Comparison of ENCODE assay signal across 2 cellular contexts in the genomic region with DNA sequence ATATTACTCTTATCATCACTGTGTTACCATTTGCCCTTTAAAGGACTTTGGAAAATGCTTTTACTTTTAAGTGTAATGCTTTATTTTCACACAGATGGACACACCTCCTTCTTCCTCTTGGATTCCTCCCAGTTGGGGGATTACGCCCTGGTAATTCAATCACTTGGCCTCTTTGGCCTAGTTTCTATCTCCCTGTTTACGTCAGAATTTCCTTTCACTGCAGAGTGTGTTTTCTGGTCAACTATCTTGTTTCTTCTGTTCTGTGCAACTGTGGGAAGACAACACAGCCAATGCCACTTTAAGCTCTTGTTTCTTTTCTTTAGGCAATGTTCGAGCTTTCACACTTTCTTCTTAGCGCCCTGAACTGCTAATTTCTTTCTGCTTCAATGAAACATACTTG.
TF ChIP-seq lines count a peak whose summit lies in the region.

No MANE protein-coding gene starts in this region.

TF ChIP-seq in IMR-90, 13 proteins besides CTCF, POLR2A, EP300 and RAD21 (continued from another document):
- TF ChIP-seq SMC3 (IDR thresholded peaks at IDR 0.05; ENCODE audit: low read depth, low read length) (no peak), CHD1 (IDR thresholded peaks at IDR 0.05; ENCODE audit: low read depth, low read length) (no peak), USF2 (IDR thresholded peaks at IDR 0.05; ENCODE audit: low read depth, low read length) (no peak), BHLHE40 (IDR thresholded peaks at IDR 0.05; ENCODE audit: low read depth, low read length) (no peak), MAZ (IDR thresholded peaks at IDR 0.05; ENCODE audit: borderline replicate concordance, low read depth, low read length) (no peak), MXI1 (IDR thresholded peaks at IDR 0.05; ENCODE audit: borderline replicate concordance, low read depth, low read length) (no peak), RCOR1 (IDR thresholded peaks at IDR 0.05; ENCODE audit: insufficient replicate concordance, low read length) (no peak), RFX5 (IDR thresholded peaks at IDR 0.05; ENCODE audit: low read depth, low read length) (no peak), CEBPB (IDR thresholded peaks at IDR 0.05; ENCODE audit: low read depth, low read length) (no peak), MAFK (IDR thresholded peaks at IDR 0.05; ENCODE audit: low read depth, low read length) (no peak), FOS (IDR thresholded peaks at IDR 0.05; ENCODE audit: low read depth, low read length) (no peak)
- TF ChIP-seq, protein P1, sequence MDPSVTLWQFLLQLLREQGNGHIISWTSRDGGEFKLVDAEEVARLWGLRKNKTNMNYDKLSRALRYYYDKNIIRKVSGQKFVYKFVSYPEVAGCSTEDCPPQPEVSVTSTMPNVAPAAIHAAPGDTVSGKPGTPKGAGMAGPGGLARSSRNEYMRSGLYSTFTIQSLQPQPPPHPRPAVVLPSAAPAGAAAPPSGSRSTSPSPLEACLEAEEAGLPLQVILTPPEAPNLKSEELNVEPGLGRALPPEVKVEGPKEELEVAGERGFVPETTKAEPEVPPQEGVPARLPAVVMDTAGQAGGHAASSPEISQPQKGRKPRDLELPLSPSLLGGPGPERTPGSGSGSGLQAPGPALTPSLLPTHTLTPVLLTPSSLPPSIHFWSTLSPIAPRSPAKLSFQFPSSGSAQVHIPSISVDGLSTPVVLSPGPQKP (IDR thresholded peaks at IDR 0.05; ENCODE audit: borderline replicate concordance, low read depth, low read length), result no peak

TF ChIP-seq in endothelial cell of umbilical vein, 7 proteins besides CTCF, POLR2A, EP300 and RAD21 (continued from another document):
- TF ChIP-seq EZH2 (IDR thresholded peaks at IDR 0.05; ENCODE audit: borderline replicate concordance, low read depth, low read length, severe bottlenecking) (no peak), POLR2AphosphoS5 (IDR thresholded peaks at IDR 0.05; ENCODE audit: insufficient read depth, low read depth, low read length) (no peak), FOS (IDR thresholded peaks at IDR 0.05; ENCODE audit: borderline replicate concordance, insufficient read depth, low read length) (no peak), JUN (IDR thresholded peaks at IDR 0.05; ENCODE audit: borderline replicate concordance, insufficient read depth, insufficient read length, low read depth) (no peak), GATA2 (IDR thresholded peaks at IDR 0.05; ENCODE audit: insufficient read depth, insufficient read length, low read depth, low read length) (no peak)
- TF ChIP-seq, protein P2, sequence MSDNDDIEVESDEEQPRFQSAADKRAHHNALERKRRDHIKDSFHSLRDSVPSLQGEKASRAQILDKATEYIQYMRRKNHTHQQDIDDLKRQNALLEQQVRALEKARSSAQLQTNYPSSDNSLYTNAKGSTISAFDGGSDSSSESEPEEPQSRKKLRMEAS (IDR thresholded peaks at IDR 0.05; ENCODE audit: insufficient read depth, insufficient read length), result no peak
